In genomic region chr13:23599083-23599925, GRCh38 we compare ENCODE assay signal across 1 cellular context.
TF ChIP-seq lines count a peak whose summit lies in the region.

No MANE protein-coding gene starts in this region.

TF ChIP-seq in H1, 55 proteins besides CTCF, POLR2A, EP300 and RAD21 (continued from another document):
- no peak for TF ChIP-seq POLR2AphosphoS5 (IDR thresholded peaks at IDR 0.05; ENCODE audit: low read depth, low read length)
- TF ChIP-seq EGR1 (IDR thresholded peaks at IDR 0.05; ENCODE audit: borderline replicate concordance, low read depth, low read length) = no peak
- TF ChIP-seq SP2 (IDR thresholded peaks at IDR 0.05; ENCODE audit: low read length) = no peak
- peak; percentile 45; the same call in 1 of the 2 replicates for TF ChIP-seq CEBPB (IDR thresholded peaks at IDR 0.05; ENCODE audit: low read depth, low read length)
- peak; percentile 96 for TF ChIP-seq JUN (IDR thresholded peaks at IDR 0.05; ENCODE audit: low read depth, low read length)
- 0 out of 2 replicates have a peak, but pooled peaks have one; percentile 56 for TF ChIP-seq TEAD4 (IDR thresholded peaks at IDR 0.05; ENCODE audit: low read depth, low read length)
- TF ChIP-seq SP1 (IDR thresholded peaks at IDR 0.05; ENCODE audit: low read depth, low read length) = peak; percentile 75; the same call in 1 of the 2 replicates
- no peak for TF ChIP-seq BACH1 (IDR thresholded peaks at IDR 0.05; ENCODE audit: low read length)
- TF ChIP-seq MAX (IDR thresholded peaks at IDR 0.05) = peak; percentile 50; the same call in 1 of the 2 replicates
- peak; percentile 81 for TF ChIP-seq JUND (IDR thresholded peaks at IDR 0.05; ENCODE audit: low read length)
- TF ChIP-seq TCF12 (IDR thresholded peaks at IDR 0.05; ENCODE audit: low read depth, low read length) = 0 out of 2 replicates have a peak, but pooled peaks have one; percentile 78
- TF ChIP-seq POU5F1 (IDR thresholded peaks at IDR 0.05; ENCODE audit: low read depth, low read length) = peak; percentile 48; the same call in 1 of the 2 replicates
- no peak for TF ChIP-seq RXRA (IDR thresholded peaks at IDR 0.05; ENCODE audit: insufficient read depth, low read depth, low read length)
- TF ChIP-seq CBX8 (IDR thresholded peaks at IDR 0.05; ENCODE audit: borderline replicate concordance, low read depth, low read length) = no peak
- peak; percentile 12 for TF ChIP-seq ASH2L (IDR thresholded peaks at IDR 0.05; ENCODE audit: low read length)
TF ChIP-seq in H1: peak in this region for 10.
